ENCODE assay signal across 8 cellular contexts in the genomic region with DNA sequence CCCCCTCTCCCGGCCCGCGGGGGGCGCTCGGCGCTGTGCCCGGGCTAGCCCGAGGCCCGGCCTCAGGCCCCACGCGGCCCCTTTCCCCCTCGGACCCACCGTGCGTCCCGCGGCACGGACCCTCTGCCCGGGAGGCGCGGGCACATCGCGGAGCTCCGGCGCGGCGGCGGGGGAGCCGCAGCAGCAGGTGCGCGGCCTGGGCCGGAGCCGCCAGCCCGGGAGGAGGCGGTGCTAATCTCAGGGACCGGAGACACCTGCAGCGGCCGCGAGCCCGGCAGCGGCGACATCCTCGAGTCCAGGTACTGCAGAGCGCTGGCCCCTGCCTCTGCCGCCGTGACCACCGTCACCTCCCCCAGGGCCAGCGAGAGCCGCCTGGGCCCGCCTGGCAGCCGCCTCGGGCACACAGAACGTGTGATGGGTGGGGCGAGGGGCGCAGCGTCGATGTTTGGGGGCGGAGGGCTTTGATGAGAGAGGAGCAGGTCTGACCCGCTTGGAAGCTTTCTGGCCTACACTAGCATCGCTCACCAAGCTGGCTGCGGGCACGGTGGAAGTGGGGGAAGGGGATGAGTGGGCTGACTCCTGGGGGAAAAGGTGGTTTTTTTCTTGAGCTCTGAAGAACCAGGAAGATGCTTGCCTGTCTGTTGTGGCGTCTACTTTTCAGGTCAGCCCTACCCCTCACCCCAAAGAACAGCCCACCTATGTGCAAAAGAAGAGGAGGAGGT. TPM values are rescaled to one million over a fixed set of nuclear protein-coding genes. Genes with fewer than 3 reads are reported as not detected.
DNase-seq lines count a peak whose midpoint lies in the region; ATAC-seq and TF ChIP-seq lines count a peak whose summit lies in the region.

No MANE protein-coding gene starts in this region.

- peak; percentile 41 for ATAC-seq in GM19438 (IDR thresholded peaks at IDR 0.05; ENCODE audit: low read depth, unreplicated experiment)
- ATAC-seq in HG03442 (IDR thresholded peaks at IDR 0.05; ENCODE audit: unreplicated experiment), result peak; percentile 49

- TF ChIP-seq EP300 in transverse colon (IDR thresholded peaks at IDR 0.05; ENCODE audit: low read depth), result no peak

- no peaks in the 10 kb centered on the region for H3K9me3 ChIP-seq in Caco-2
- no peaks in the 10 kb centered on the region for H3K9me3 ChIP-seq in duodenal mucosa (ENCODE audit: control insufficient read depth in 1 of 2, low read length in 2 of 2)
- no peaks in the 10 kb centered on the region for H3K9me3 ChIP-seq in mononuclear cell (ENCODE audit: low read depth, low read length)
- no peaks in the 10 kb centered on the region for H3K9me3 ChIP-seq in transverse colon

- H3K27ac ChIP-seq in duodenal mucosa (ENCODE audit: low read depth, low read length) (peak overlapping the region; percentile 58), transverse colon (peak overlapping the region; percentile 70 to 83 (median 76))

- no peaks in the 10 kb centered on the region for H3K9me3 Mint-ChIP-seq in Caco-2 (ENCODE audit: unreplicated experiment)

- intact Hi-C loops in Caco-2 (cut with micrococcal nuclease; ENCODE audit: unreplicated experiment), result loop anchor here (5.0 kb wide), 1 partner anchor 46 kb away; no protein-coding TSS in a partner anchor
- intact Hi-C loops in transverse colon (cut with DNase I; ENCODE audit: low total_unique reads), result no loop called here

- TF ChIP-seq CTCF in Caco-2 (IDR thresholded peaks at IDR 0.05; ENCODE audit: insufficient read depth in 1 of 2, low read depth in 1 of 2, low read length in 1 of 2, severe bottlenecking in 1 of 2, unreplicated experiment in 1 of 2), result no peak
- TF ChIP-seq CTCF in transverse colon (IDR thresholded peaks at IDR 0.05), result no peak

- H3K36me3 Mint-ChIP-seq in Caco-2 (ENCODE audit: insufficient read depth, unreplicated experiment), result no peaks in the 10 kb centered on the region

- peaks cover 12% of the 10 kb centered on the region for H3K27me3 Mint-ChIP-seq in Caco-2 (ENCODE audit: insufficient read depth, unreplicated experiment)

- H3K36me3 ChIP-seq in Caco-2 (ENCODE audit: control insufficient read depth, insufficient read depth, low read length), result no peaks in the 10 kb centered on the region
- no peaks in the 10 kb centered on the region for H3K36me3 ChIP-seq in duodenal mucosa (ENCODE audit: control insufficient read depth in 1 of 2, insufficient read depth in 2 of 2, low read length in 2 of 2)
- no peaks in the 10 kb centered on the region for H3K36me3 ChIP-seq in transverse colon

- POLR2A ChIA-PET in Caco-2 (lab: Charles Lee), result interaction anchor here (0.5 kb wide), 1 partner anchor 17 kb away, joined by 3 read pairs; no protein-coding TSS in a partner anchor

- no TSS peak for BruUV-seq in Caco-2 (replicated peaks; lab: Mats Ljungman, UMichigan)

- peak overlapping the region; percentile 64 for H3K4me3 ChIP-seq in Caco-2 (ENCODE audit: low read depth, low read length)
- H3K4me3 ChIP-seq in duodenal mucosa (ENCODE audit: low read depth in 1 of 2, low read length in 2 of 2), result peak overlapping the region; percentile 81
- H3K4me3 ChIP-seq in mononuclear cell (ENCODE audit: low read length), result peak overlapping the region; percentile 80
- H3K4me3 ChIP-seq in transverse colon, result peak overlapping the region; percentile 68 to 89 (median 80)

- H3K27me3 ChIP-seq in Caco-2 (replicated peaks; ENCODE audit: control insufficient read depth, insufficient read depth, low read length) (no peaks in the 10 kb centered on the region; the same call in 1 of the 2 replicates), duodenal mucosa (ENCODE audit: control insufficient read depth in 1 of 2, insufficient read depth in 2 of 2, low read length in 2 of 2) (no peaks in the 10 kb centered on the region), mononuclear cell (ENCODE audit: insufficient read depth, low read length) (no peaks in the 10 kb centered on the region), transverse colon (no peaks in the 10 kb centered on the region)

- H3K4me3 Mint-ChIP-seq in Caco-2 (ENCODE audit: unreplicated experiment), result peak overlapping the region; percentile 83

- no peak for TF ChIP-seq POLR2A in transverse colon (IDR thresholded peaks at IDR 0.05)

- peak in 1 of 2 experiments; percentile 74 for DNase-seq in Caco-2
- peak; percentile 42 for DNase-seq in T-helper 9 cell
- DNase-seq in transverse colon, result peak; percentile 66
- DNase-seq in HPDE6-E6E7 (ENCODE audit: extremely low spot score), result no peak

- H3K4me1 Mint-ChIP-seq in Caco-2 (ENCODE audit: low read depth, unreplicated experiment), result no peaks in the 10 kb centered on the region

- CTCF ChIA-PET in Caco-2 (lab: Charles Lee), result interaction anchor here (0.6 kb wide), 2 partner anchors 124 to 245 kb away, joined by 3 to 4 read pairs; a partner anchor contains a TSS

- 2% methylated on average over 52 of the region's 62 CpGs; no CpG with 5 or more reads in 1 of the 2 donors for WGBS in transverse colon (ENCODE audit: low coverage in 1 of 2), 2 donors

- no peaks in the 10 kb centered on the region for H3K4me1 ChIP-seq in Caco-2
- peaks cover 22 to 25% of the 10 kb centered on the region in 2 donors for H3K4me1 ChIP-seq in duodenal mucosa (ENCODE audit: control insufficient read depth in 1 of 2, insufficient read depth in 2 of 2, low read length in 2 of 2)
- H3K4me1 ChIP-seq in mononuclear cell (ENCODE audit: insufficient read depth, low read length), result peaks cover 79% of the 10 kb centered on the region
- peaks cover 4 to 28% (median 14%) of the 10 kb centered on the region in 4 donors for H3K4me1 ChIP-seq in transverse colon

- in situ Hi-C loops in transverse colon (cut with MboI; ENCODE audit: low pct_ligation_motif_present in 1 of 4, low pct_unique_long_range_greater_than_20kb in 1 of 4, low sequenced_read_pairs in 3 of 4), result no loop called here

- no peak overlapping the region for H3K27ac Mint-ChIP-seq in Caco-2 (ENCODE audit: unreplicated experiment)

- H3K9ac ChIP-seq in duodenal mucosa (ENCODE audit: low read depth in 1 of 2, low read length in 2 of 2), result peak overlapping the region; percentile 45 to 61

RNA-seq across cellular contexts. Expression of a gene that starts 0.5 kb away (rescaled TPM):
- total RNA-seq in Caco-2 (2022) (10.2 and 14.3 TPM in 2 replicates), mononuclear cell (200 TPM), transverse colon (100 to 1,000 TPM in 1 of 4 donors, 10 to 100 TPM in 3; 34.0 to 134 (median 41.6) TPM)
